ENCODE assay signal across 7 cellular contexts in genomic region chr1:27153549-27153886, GRCh38. TPM values are rescaled to one million over a fixed set of nuclear protein-coding genes. Genes with fewer than 3 reads are reported as not detected.
A peak's percentile ranks its signal among the peaks of the same experiment; 100 is the strongest.
DNase-seq lines count a peak whose midpoint lies in the region; ATAC-seq and TF ChIP-seq lines count a peak whose summit lies in the region.

No MANE protein-coding gene starts in this region.

- H3K27me3 ChIP-seq in hepatocyte, result no peaks in the 10 kb centered on the region

- peak overlapping the region; percentile 93 for H3K4me3 Mint-ChIP-seq in HFFc6
- peak overlapping the region; percentile 82 for H3K4me3 Mint-ChIP-seq in activated T-helper 17 cell treated with anti-CD3 and anti-CD28 coated beads, Interleukin-2, amount 50 U/mL, for 72 hours
- peak overlapping the region; percentile 93 to 95 for H3K4me3 Mint-ChIP-seq in stimulated activated naive CD8-positive, alpha-beta T cell treated with anti-CD3 and anti-CD28 coated beads, Interleukin-15, amount 100 ng/mL, for 72 hours

- no peak for ATAC-seq in activated T-helper 17 cell treated with anti-CD3 and anti-CD28 coated beads, Interleukin-2, amount 50 U/mL, for 72 hours (replicated peaks)
- no peak for ATAC-seq in stimulated activated naive CD8-positive, alpha-beta T cell treated with anti-CD3 and anti-CD28 coated beads, Interleukin-15, amount 100 ng/mL, for 72 hours
- no peak for ATAC-seq in HG02973 (IDR thresholded peaks at IDR 0.05; ENCODE audit: unreplicated experiment)

- peak overlapping the region; percentile 77 for H3K27ac Mint-ChIP-seq in HFFc6
- peak overlapping the region; percentile 92 for H3K27ac Mint-ChIP-seq in activated T-helper 17 cell treated with anti-CD3 and anti-CD28 coated beads, Interleukin-2, amount 50 U/mL, for 72 hours
- H3K27ac Mint-ChIP-seq in stimulated activated naive CD8-positive, alpha-beta T cell treated with anti-CD3 and anti-CD28 coated beads, Interleukin-15, amount 100 ng/mL, for 72 hours, result peak overlapping the region; percentile 96 to 98

- no peak for TF ChIP-seq CTCF in HFFc6 (IDR thresholded peaks at IDR 0.05)
- no peak for TF ChIP-seq CTCF in hepatocyte (IDR thresholded peaks at IDR 0.05; ENCODE audit: poor library complexity)

- 31% methylated on average over 4 of the region's 4 CpGs for WGBS in hepatocyte (ENCODE audit: low lambda C conversion rate, missing lambda C conversion rate)

- H3K9me3 ChIP-seq in hepatocyte (ENCODE audit: low read depth), result no peaks in the 10 kb centered on the region

- DNase-seq in HFFc6 (no peak), hepatocyte (ENCODE audit: low spot score) (no peak), COLO829 (ENCODE audit: low spot score) (no peak), NCI-H1048 (lab: John Stamatoyannopoulos, UW) (no peak)
- DNase-seq in stimulated activated naive CD8-positive, alpha-beta T cell treated with anti-CD3 and anti-CD28 coated beads, Interleukin-15, amount 100 ng/mL, for 72 hours, result no peak

- peak overlapping the region; percentile 47 for H3K4me3 ChIP-seq in hepatocyte

- H3K79me2 ChIP-seq in hepatocyte, result peaks cover 62% of the 10 kb centered on the region

- no peak overlapping the region for H2AFZ ChIP-seq in hepatocyte

- H3K9me2 ChIP-seq in hepatocyte (replicated peaks; ENCODE audit: insufficient read depth), result no peaks in the 10 kb centered on the region

- peak overlapping the region; percentile 92 for H3K4me2 ChIP-seq in hepatocyte

- H3K36me3 Mint-ChIP-seq in HFFc6 (ENCODE audit: low read depth), result peaks cover 4% of the 10 kb centered on the region; the same call in 1 of the 2 replicates
- no peaks in the 10 kb centered on the region for H3K36me3 Mint-ChIP-seq in activated T-helper 17 cell treated with anti-CD3 and anti-CD28 coated beads, Interleukin-2, amount 50 U/mL, for 72 hours (ENCODE audit: low read depth)

- peaks cover 7% of the 10 kb centered on the region for H4K20me1 ChIP-seq in hepatocyte (ENCODE audit: insufficient read depth, poor library complexity, severe bottlenecking)

- H3K9me3 Mint-ChIP-seq in HFFc6, result no peaks in the 10 kb centered on the region; the same call in 1 of the 2 replicates
- H3K9me3 Mint-ChIP-seq in activated T-helper 17 cell treated with anti-CD3 and anti-CD28 coated beads, Interleukin-2, amount 50 U/mL, for 72 hours, result no peaks in the 10 kb centered on the region
- H3K9me3 Mint-ChIP-seq in stimulated activated naive CD8-positive, alpha-beta T cell treated with anti-CD3 and anti-CD28 coated beads, Interleukin-15, amount 100 ng/mL, for 72 hours, result peaks cover 0 to 4% of the 10 kb centered on the region in 2 donors

- no peaks in the 10 kb centered on the region for H3K36me3 ChIP-seq in hepatocyte (replicated peaks; ENCODE audit: insufficient read depth, low read depth)

- H3K4me1 ChIP-seq in hepatocyte (ENCODE audit: insufficient read depth), result peaks cover 36% of the 10 kb centered on the region

- peak overlapping the region; percentile 82 for H3K27ac ChIP-seq in hepatocyte

- H3K4me1 Mint-ChIP-seq in HFFc6 (ENCODE audit: low read depth), result peaks cover 50% of the 10 kb centered on the region
- H3K4me1 Mint-ChIP-seq in activated T-helper 17 cell treated with anti-CD3 and anti-CD28 coated beads, Interleukin-2, amount 50 U/mL, for 72 hours, result peaks cover 43% of the 10 kb centered on the region
- H3K4me1 Mint-ChIP-seq in stimulated activated naive CD8-positive, alpha-beta T cell treated with anti-CD3 and anti-CD28 coated beads, Interleukin-15, amount 100 ng/mL, for 72 hours, result peaks cover 74% of the 10 kb centered on the region

- peaks cover 2% of the 10 kb centered on the region; the same call in 1 of the 2 replicates for H3K27me3 Mint-ChIP-seq in HFFc6 (ENCODE audit: insufficient read depth)
- H3K27me3 Mint-ChIP-seq in activated T-helper 17 cell treated with anti-CD3 and anti-CD28 coated beads, Interleukin-2, amount 50 U/mL, for 72 hours, result no peaks in the 10 kb centered on the region
- no peaks in the 10 kb centered on the region for H3K27me3 Mint-ChIP-seq in stimulated activated naive CD8-positive, alpha-beta T cell treated with anti-CD3 and anti-CD28 coated beads, Interleukin-15, amount 100 ng/mL, for 72 hours

RNA-seq across cellular contexts. Expression of gene SLC9A1, which starts 1.4 kb away (rescaled TPM):
- 10 to 100 TPM; 37.1 to 51.0 (median 44.7) TPM for total RNA-seq in HFFc6 (2021; fragmentation: NEBNext Ultra II Directional; extraction: Animal tissue kit (Norgen Biotek cat#: 25700))
- 10 to 100 TPM; 15.3 to 20.6 TPM for total RNA-seq in activated T-helper 17 cell treated with anti-CD3 and anti-CD28 coated beads, Interleukin-2, amount 50 U/mL, for 72 hours
- total RNA-seq in hepatocyte, result 9.7 and 13.3 TPM in 2 replicates
- 29.8 and 31.3 TPM in 2 replicates for polyA plus RNA-seq in hepatocyte
